ENCODE assay signal across 35 cellular contexts in genomic region chr18:10413722-10414121, GRCh38. TPM values are rescaled to one million over a fixed set of nuclear protein-coding genes. Genes with fewer than 3 reads are reported as not detected.
"Had no signal": no experiment of that assay in that cellular context is flagged by ENCODE, and none has a peak within 500 bp of the region (broad histone marks: within the 10 kb centered on the region; RNA-seq: fewer than 3 reads in every experiment).

No MANE protein-coding gene starts in this region.

- H3K4me1 Mint-ChIP-seq: stimulated activated memory B cell treated with anti-CD40 and anti-IgM and Interleukin-4, amounts not matched to agents 10 μg/mL and 1 μg/mL and 100 μg/mL, for 72 hours had no signal

- DNase-seq: activated CD4-positive, alpha-beta T cell treated with anti-CD3 and anti-CD28 coated beads for 4 hours; activated CD4-positive, alpha-beta T cell treated with anti-CD3 and anti-CD28 coated beads, Interleukin-2, amount 50 U/mL, for 4 hours; activated effector memory CD4-positive, alpha-beta T cell treated with Interleukin-2 at 50 U/mL for 16 hours; activated naive CD4-positive, alpha-beta T cell treated with Interleukin-2 at 50 U/mL for 16 hours; activated T-cell treated with anti-CD3 and anti-CD28 coated beads for 4 hours; activated T-cell treated with anti-CD3 and anti-CD28 coated beads, Interleukin-2, amount 50 U/mL, for 72 hours; adrenal gland; aorta; body of pancreas; cerebellar nuclear complex; colonic mucosa; dorsolateral prefrontal cortex; effector memory CD4-positive, alpha-beta T cell; erythroblast; foreskin fibroblast; heart right ventricle; kidney glomerular epithelial cell; mucosa of descending colon; stimulated activated CD4-positive, alpha-beta T cell treated with anti-CD3 and anti-CD28 coated beads, Interleukin-1b, Interleukin-23, amount 100 ng/mL, for 48 hours; stimulated activated CD4-positive, alpha-beta T cell treated with anti-CD3 and anti-CD28 coated beads, Interleukin-4, amount 100 ng/mL, for 4 hours; stimulated activated CD8-positive, alpha-beta memory T cell treated with anti-CD3 and anti-CD28 coated beads, Interleukin-4, amount 100 ng/mL, for 48 hours; stomach; T-helper 1 cell; tibial artery; upper lobe of right lung had no signal

- ATAC-seq: activated T-cell treated with anti-CD3 and anti-CD28 coated beads, Interleukin-2, amount 50 U/mL, for 72 hours; body of pancreas; left lobe of liver; mucosa of descending colon; natural killer cell treated with Interleukin-12 subunit alpha and Interleukin-12 subunit beta and Interleukin-15 and Interleukin-18, amount 100 ng/mL, for 72 hours; stimulated activated memory B cell treated with anti-CD40 and anti-IgM and Interleukin-4, amounts not matched to agents 10 μg/mL and 1 μg/mL and 100 μg/mL, for 72 hours had no signal

- H3K4me3 Mint-ChIP-seq: activated naive CD8-positive, alpha-beta T cell; activated T-cell treated with anti-CD3 and anti-CD28 coated beads, Interleukin-2, amount 50 U/mL, for 72 hours; natural killer cell treated with Interleukin-12 subunit alpha and Interleukin-12 subunit beta and Interleukin-15 and Interleukin-18, amount 100 ng/mL, for 72 hours; stimulated activated memory B cell treated with anti-CD40 and anti-IgM and Interleukin-4, amounts not matched to agents 10 μg/mL and 1 μg/mL and 100 μg/mL, for 72 hours had no signal

- H3K36me3 ChIP-seq: adrenal gland, cardiac muscle cell, colonic mucosa, heart right ventricle, right atrium auricular region, stomach, tibial artery, upper lobe of right lung had no signal

- H3K9me3 Mint-ChIP-seq: activated T-cell treated with anti-CD3 and anti-CD28 coated beads, Interleukin-2, amount 50 U/mL, for 72 hours; natural killer cell treated with Interleukin-12 subunit alpha and Interleukin-12 subunit beta and Interleukin-15 and Interleukin-18, amount 100 ng/mL, for 72 hours; stimulated activated memory B cell treated with anti-CD40 and anti-IgM and Interleukin-4, amounts not matched to agents 10 μg/mL and 1 μg/mL and 100 μg/mL, for 72 hours had no signal

- H3K27me3 ChIP-seq: adrenal gland, body of pancreas, cardiac muscle cell, colonic mucosa, dorsolateral prefrontal cortex, heart right ventricle, right atrium auricular region, stomach, tibial artery, upper lobe of right lung had no signal

- H3K4me2 ChIP-seq: smooth muscle cell had no signal

- H3K4me3 ChIP-seq: body of pancreas, cardiac muscle cell, colonic mucosa, dorsolateral prefrontal cortex, heart right ventricle, lung, mucosa of descending colon, right atrium auricular region, smooth muscle cell, stomach, tibial artery, upper lobe of right lung had no signal

- H3K9me3 ChIP-seq: adrenal gland, body of pancreas, colonic mucosa, heart right ventricle, mucosa of descending colon, right atrium auricular region, stomach, tibial artery, upper lobe of right lung had no signal

- H3K4me1 ChIP-seq: adrenal gland, colonic mucosa, right atrium auricular region, upper lobe of right lung had no signal

- H3K27ac Mint-ChIP-seq: activated naive CD8-positive, alpha-beta T cell; activated T-cell treated with anti-CD3 and anti-CD28 coated beads, Interleukin-2, amount 50 U/mL, for 72 hours; natural killer cell treated with Interleukin-12 subunit alpha and Interleukin-12 subunit beta and Interleukin-15 and Interleukin-18, amount 100 ng/mL, for 72 hours; stimulated activated memory B cell treated with anti-CD40 and anti-IgM and Interleukin-4, amounts not matched to agents 10 μg/mL and 1 μg/mL and 100 μg/mL, for 72 hours had no signal

- FAIRE-seq: TTC549 had no signal

- H3K36me3 Mint-ChIP-seq: activated naive CD8-positive, alpha-beta T cell; natural killer cell treated with Interleukin-12 subunit alpha and Interleukin-12 subunit beta and Interleukin-15 and Interleukin-18, amount 100 ng/mL, for 72 hours; stimulated activated memory B cell treated with anti-CD40 and anti-IgM and Interleukin-4, amounts not matched to agents 10 μg/mL and 1 μg/mL and 100 μg/mL, for 72 hours had no signal

- H3K27ac ChIP-seq: adrenal gland, body of pancreas, cardiac muscle cell, colonic mucosa, dorsolateral prefrontal cortex, heart right ventricle, right atrium auricular region, stomach, upper lobe of right lung, VCaP had no signal

RNA-seq across cellular contexts. Expression of gene APCDD1, which starts 40.7 kb away (rescaled TPM):
- total RNA-seq: activated T-cell treated with anti-CD3 and anti-CD28 coated beads, Interleukin-2, amount 50 U/mL, for 72 hours; natural killer cell treated with Interleukin-12 subunit alpha and Interleukin-12 subunit beta and Interleukin-15 and Interleukin-18, amount 100 ng/mL, for 72 hours had no signal
